ENCODE assay signal across 18 cellular contexts in genomic region chr4:174467107-174467506, GRCh38.
"Had no signal": no experiment of that assay in that cellular context is flagged by ENCODE, and none has a peak within 500 bp of the region (broad histone marks: within the 10 kb centered on the region; RNA-seq: fewer than 3 reads in every experiment).

No MANE protein-coding gene starts in this region.

- H3K27me3 ChIP-seq: colonic mucosa, esophagus squamous epithelium, left lung, transverse colon had no signal

- H3K36me3 ChIP-seq: colonic mucosa, esophagus squamous epithelium, left lung, transverse colon had no signal

- ATAC-seq: activated T-helper 17 cell treated with anti-CD3 and anti-CD28 coated beads, Interleukin-2, amount 50 U/mL, for 72 hours; left lung; naive thymus-derived CD8-positive, alpha-beta T cell had no signal

- H3K27ac ChIP-seq: colonic mucosa, esophagus squamous epithelium, left lung, parathyroid adenoma, transverse colon had no signal

- H3K9me3 ChIP-seq: colonic mucosa, esophagus squamous epithelium had no signal

- DNase-seq: activated CD4-positive, CD25-positive, alpha-beta regulatory T cell treated with anti-CD3 and anti-CD28 coated beads, Interleukin-2, amount 50 U/mL, for 72 hours; activated naive CD4-positive, alpha-beta T cell treated with Interleukin-2 at 50 U/mL for 16 hours; activated T-cell treated with anti-CD3 and anti-CD28 coated beads for 4 hours; central memory CD4-positive, alpha-beta T cell; colonic mucosa; esophagus squamous epithelium; islet precursor cell; left lung; naive thymus-derived CD8-positive, alpha-beta T cell; retina; small intestine; stimulated activated CD4-positive, alpha-beta T cell treated with anti-CD3 and anti-CD28 coated beads, Interleukin-4, amount 100 ng/mL, for 4 hours; stimulated activated CD8-positive, alpha-beta memory T cell treated with anti-CD3 and anti-CD28 coated beads, Interleukin-4, amount 100 ng/mL, for 48 hours; stimulated activated naive CD4-positive, alpha-beta T cell treated with Interleukin-2 at 50 U/mL for 16 hours; SW 1271; transverse colon had no signal

- H3K4me1 ChIP-seq: colonic mucosa, esophagus squamous epithelium, left lung, parathyroid adenoma had no signal

- H3K4me3 ChIP-seq: colonic mucosa, esophagus squamous epithelium, left lung, transverse colon had no signal
